ENCODE assay signal across 18 cellular contexts in the genomic region with DNA sequence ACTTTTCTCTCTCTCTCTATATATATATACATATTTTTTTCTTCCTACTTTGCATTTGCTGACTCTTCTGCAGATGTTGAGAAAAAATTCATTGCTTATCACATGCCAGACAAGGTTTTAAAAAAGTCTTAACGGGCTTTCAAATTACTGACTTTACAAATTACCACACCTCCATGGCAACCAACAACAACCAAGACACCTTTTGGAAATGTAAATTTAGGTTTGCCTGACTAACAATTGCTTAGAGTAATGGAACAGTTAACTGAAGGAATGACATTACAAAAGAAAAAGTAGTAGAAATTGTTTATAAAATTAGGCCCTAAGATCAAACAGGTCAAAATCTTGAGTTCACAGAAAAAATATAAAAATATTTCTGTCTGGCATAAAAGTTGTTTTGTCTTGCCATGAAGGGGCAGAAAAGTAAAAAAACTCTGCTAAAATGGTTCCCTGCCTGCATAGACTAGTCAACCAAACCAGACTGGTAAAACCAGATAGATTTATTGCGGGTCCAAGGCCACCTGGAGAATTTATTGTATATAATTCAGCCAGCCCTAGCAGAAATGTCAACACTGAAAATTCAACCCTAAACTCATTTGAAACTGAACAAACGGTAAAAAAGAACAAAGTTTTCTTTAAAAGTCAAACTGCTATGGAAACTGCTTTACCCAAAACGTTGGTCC.
DNase-seq lines count a peak whose midpoint lies in the region; ATAC-seq, FAIRE-seq and TF ChIP-seq lines count a peak whose summit lies in the region.
"Had no signal": no experiment of that assay in that cellular context is flagged by ENCODE, and none has a peak within 500 bp of the region (broad histone marks: within the 10 kb centered on the region; RNA-seq: fewer than 3 reads in every experiment).

No MANE protein-coding gene starts in this region.

- H3K56ac ChIP-seq in H1 (replicated peaks; ENCODE audit: insufficient read length, low read depth, low read length), result no peak overlapping the region

- 0 out of 2 replicates have a peak overlapping the region, but pooled peaks have one; percentile 28 for H3K9ac ChIP-seq in HUES48 (ENCODE audit: low read depth, low read length)
- 0 out of 7 replicates have a peak overlapping the region, but pooled peaks of 1 of the 4 experiments have one; percentile 17 for H3K9ac ChIP-seq in H1 (replicated peaks in 1 of 4; ENCODE audit: extremely low read depth in 1 of 4, low read depth in 3 of 4, low read length in 3 of 4)

- no peak overlapping the region for H4K91ac ChIP-seq in H1 (replicated peaks; ENCODE audit: insufficient read length, low read length)

- no peaks in the 10 kb centered on the region for H3K9me3 Mint-ChIP-seq in natural killer cell
- H3K9me3 Mint-ChIP-seq: CD4-positive, alpha-beta T cell had no signal

- no peak overlapping the region for H2BK12ac ChIP-seq in H1 (ENCODE audit: low read depth, low read length)

- H2BK120ac ChIP-seq in H1 (replicated peaks; ENCODE audit: low read depth, low read length), result peak overlapping the region; percentile 80

- H3K4me3 ChIP-seq in HUES48 (ENCODE audit: low read depth, low read length), result peak overlapping the region; percentile 24
- peak overlapping the region in 1 of 4 experiments; percentile 26; a peak in 1 of 8 replicates for H3K4me3 ChIP-seq in H1 (ENCODE audit: extremely low read depth in 1 of 4, insufficient read depth in 2 of 4, low read depth in 3 of 4, low read length in 4 of 4)
- H3K4me3 ChIP-seq: Peyer's patch had no signal

- H2BK15ac ChIP-seq in H1 (ENCODE audit: low read length), result no peak overlapping the region

- H3K23ac ChIP-seq in H1 (ENCODE audit: insufficient read length), result no peak overlapping the region

- H3K14ac ChIP-seq in H1 (ENCODE audit: insufficient read length), result no peak overlapping the region

- H2BK5ac ChIP-seq in H1 (ENCODE audit: low read depth, low read length), result peak overlapping the region; percentile 62; the same call in 1 of the 2 replicates

- H3K9me3 ChIP-seq in HUES48 (ENCODE audit: control insufficient read depth, insufficient read depth, low read length) (no peaks in the 10 kb centered on the region; the same call in 1 of the 2 replicates), H1 (ENCODE audit: insufficient read depth in 2 of 2, low read depth in 1 of 2, low read length in 1 of 2) (peaks cover 0 to 5% of the 10 kb centered on the region in 2 experiments; a peak in 1 of 4 replicates)
- H3K9me3 ChIP-seq: Peyer's patch had no signal

- H3K79me1 ChIP-seq in H1 (ENCODE audit: low read depth, low read length), result no peaks in the 10 kb centered on the region

- no peak overlapping the region for H2AK5ac ChIP-seq in H1 (ENCODE audit: low read depth, low read length)

- CTCF ChIA-PET in H1 (lab: Charles Lee; ENCODE audit: partially characterized antibody), result interaction anchor here (1.5 kb wide), 1 partner anchor 184 kb away, joined by 3 read pairs; no protein-coding TSS in a partner anchor

- no peak overlapping the region for H3K4me3 Mint-ChIP-seq in natural killer cell
- H3K4me3 Mint-ChIP-seq: B cell; CD4-positive, alpha-beta T cell had no signal

- TF ChIP-seq RAD21 in H1 (IDR thresholded peaks at IDR 0.05 in 1 of 2, conservative IDR thresholded peaks at IDR 0.05 in 1 of 2; ENCODE audit: low read depth in 2 of 2, low read length in 2 of 2), result no peak

- ATAC-seq in left colon, result peak; percentile 94
- ATAC-seq in natural killer cell, result no peak

- intact Hi-C loops in left colon (cut with DNase I, micrococcal nuclease), result no loop called here
- intact Hi-C loops in natural killer cell (cut with micrococcal nuclease), result no loop called here

- WGBS in H1 (ENCODE audit: extremely low coverage in 1 of 2, insufficient coverage in 1 of 2, insufficient read length in 1 of 2, insufficient replicate concordance in 2 of 2, low coverage in 1 of 2, low lambda C conversion rate in 2 of 2, missing lambda C conversion rate in 1 of 2), 2 experiments, result 11% methylated on average over 4 of the region's 4 CpGs; no CpG with 5 or more reads in 1 of the 2 experiments

- H3K4me2 ChIP-seq in H1 (ENCODE audit: insufficient read depth in 1 of 2, low read depth in 2 of 2, low read length in 2 of 2), result peak overlapping the region; percentile 1 to 41; a peak in 2 of 4 replicates

- H3K36me3 Mint-ChIP-seq in natural killer cell, result no peaks in the 10 kb centered on the region

- POLR2A ChIA-PET in H1 (lab: Charles Lee; ENCODE audit: partially characterized antibody), result no interaction called here

- H4K8ac ChIP-seq in H1 (ENCODE audit: extremely low read depth, insufficient read depth, low read length), result no peak overlapping the region

- peaks cover 0 to 6% of the 10 kb centered on the region in 2 donors for H3K4me1 Mint-ChIP-seq in natural killer cell
- H3K4me1 Mint-ChIP-seq: B cell had no signal

- H3K27me3 Mint-ChIP-seq in natural killer cell (ENCODE audit: low read depth in 2 of 2), result peaks cover 8 to 53% of the 10 kb centered on the region in 2 donors

- peak overlapping the region; percentile 96 for H3K27ac ChIP-seq in HUES48 (ENCODE audit: low read depth, low read length)
- H3K27ac ChIP-seq in H1 (ENCODE audit: low read depth, low read length), result peak overlapping the region; percentile 67
- H3K27ac ChIP-seq: HL-60, Peyer's patch had no signal

- no peak overlapping the region for H2BK20ac ChIP-seq in H1 (ENCODE audit: low read length)

- DNase-seq in H1 (ENCODE audit: low read depth in 1 of 2, low spot score in 2 of 2) (no peak), left colon (no peak), natural killer cell (no peak), SW480 (ENCODE audit: low spot score) (no peak), LoVo (ENCODE audit: low spot score) (no peak)
- no peak for DNase-seq in activated CD4-positive, alpha-beta T cell treated with anti-CD3 and anti-CD28 coated beads for 1 hour
- DNase-seq: CD4-positive, alpha-beta T cell; HCEC 1CT; KG1; MM.1S; NCI-H187 treated with DMSO at 0.1 percent for 48 hours; NCI-H2171 treated with DMSO at 0.1 percent for 48 hours; NCI-H774; Peyer's patch; SHP77 had no signal

- no peaks in the 10 kb centered on the region for H3K23me2 ChIP-seq in H1 (ENCODE audit: low read depth, low read length)

- no peak for TF ChIP-seq POLR2A in H1 (IDR thresholded peaks at IDR 0.05; ENCODE audit: control extremely low read depth in 1 of 2, low read depth in 2 of 2, low read length in 2 of 2)

- peak; percentile 65 for FAIRE-seq in H1 (lab: Jason Lieb, UNC)

- no peaks in the 10 kb centered on the region for H3K36me3 ChIP-seq in HUES48 (ENCODE audit: control insufficient read depth, insufficient read depth, low read length)
- H3K36me3 ChIP-seq in H1 (ENCODE audit: control insufficient read depth in 2 of 4, insufficient read depth in 4 of 4, low read length in 3 of 4), result no peaks in the 10 kb centered on the region
- H3K36me3 ChIP-seq: Peyer's patch had no signal

- H3K79me2 ChIP-seq in H1 (ENCODE audit: control insufficient read depth in 1 of 2, insufficient read depth in 2 of 2, low read length in 2 of 2), result no peaks in the 10 kb centered on the region

- no peaks in the 10 kb centered on the region for H3K27me3 ChIP-seq in HUES48 (ENCODE audit: control insufficient read depth, insufficient read depth, low read length)
- no peaks in the 10 kb centered on the region for H3K27me3 ChIP-seq in H1 (replicated peaks in 1 of 4; ENCODE audit: control insufficient read depth in 3 of 4, extremely low read depth in 1 of 4, insufficient read depth in 3 of 4, low read length in 3 of 4)
- H3K27me3 ChIP-seq: Peyer's patch had no signal

- H3K4me1 ChIP-seq in HUES48 (ENCODE audit: control insufficient read depth, insufficient read depth, low read length) (peaks cover 29% of the 10 kb centered on the region), H1 (replicated peaks in 1 of 4; ENCODE audit: control insufficient read depth in 3 of 4, insufficient read depth in 4 of 4, low read length in 3 of 4) (peaks cover 2 to 8% (median 5%) of the 10 kb centered on the region in 4 experiments; a peak in 4 of 7 replicates)
- H3K4me1 ChIP-seq: Peyer's patch had no signal

- no peaks in the 10 kb centered on the region for H4K20me1 ChIP-seq in H1 (replicated peaks in 1 of 2; ENCODE audit: control insufficient read depth in 1 of 2, insufficient read depth in 2 of 2, low read length in 2 of 2)

- H3K4ac ChIP-seq in H1 (replicated peaks; ENCODE audit: insufficient read length, low read depth, low read length), result no peak overlapping the region

- TF ChIP-seq EP300 in H1 (IDR thresholded peaks at IDR 0.05; ENCODE audit: borderline replicate concordance in 1 of 2, low read depth in 2 of 2, low read length in 2 of 2), result peak in 1 of 2 experiments; percentile 79; a peak in 2 of 3 replicates

- H3K18ac ChIP-seq in H1 (ENCODE audit: extremely low read depth, low read length), result no peak overlapping the region

- H3K27ac Mint-ChIP-seq in natural killer cell, result no peak overlapping the region
- H3K27ac Mint-ChIP-seq: B cell; CD4-positive, alpha-beta T cell had no signal

- TF ChIP-seq CTCF in H1 (IDR thresholded peaks at IDR 0.05; ENCODE audit: control extremely low read depth in 1 of 3, insufficient read depth in 1 of 3, low read depth in 1 of 3, low read length in 3 of 3) (no peak), natural killer cell (IDR thresholded peaks at IDR 0.05) (no peak)

- no peak overlapping the region for H2AFZ ChIP-seq in H1 (ENCODE audit: low read length)

- H4K5ac ChIP-seq in H1 (ENCODE audit: insufficient read length, low read depth, low read length), result peak overlapping the region; percentile 69

TF ChIP-seq in H1, 55 proteins besides CTCF, POLR2A, EP300 and RAD21 (continues in another document):
- TF ChIP-seq GABPA (IDR thresholded peaks at IDR 0.05; ENCODE audit: borderline replicate concordance, insufficient read depth, low read length), result no peak
- no peak for TF ChIP-seq POU5F1 (IDR thresholded peaks at IDR 0.05; ENCODE audit: low read depth, low read length)
- no peak for TF ChIP-seq GTF2F1 (IDR thresholded peaks at IDR 0.05; ENCODE audit: borderline replicate concordance, low read depth, low read length)
- TF ChIP-seq, protein P1, sequence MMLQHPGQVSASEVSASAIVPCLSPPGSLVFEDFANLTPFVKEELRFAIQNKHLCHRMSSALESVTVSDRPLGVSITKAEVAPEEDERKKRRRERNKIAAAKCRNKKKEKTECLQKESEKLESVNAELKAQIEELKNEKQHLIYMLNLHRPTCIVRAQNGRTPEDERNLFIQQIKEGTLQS (IDR thresholded peaks at IDR 0.05; ENCODE audit: insufficient read depth, low read depth, low read length), result no peak
- TF ChIP-seq ZNF274 (IDR thresholded peaks at IDR 0.05; ENCODE audit: borderline replicate concordance, extremely low read depth, low read length), result no peak
- no peak for TF ChIP-seq ASH2L (IDR thresholded peaks at IDR 0.05; ENCODE audit: low read length)
- no peak for TF ChIP-seq CHD1 (IDR thresholded peaks at IDR 0.05; ENCODE audit: low read depth, low read length)
- no peak for TF ChIP-seq POLR2AphosphoS5 (IDR thresholded peaks at IDR 0.05; ENCODE audit: low read depth, low read length)
- TF ChIP-seq SIN3A (conservative IDR thresholded peaks at IDR 0.05 in 1 of 2, IDR thresholded peaks at IDR 0.05 in 1 of 2; ENCODE audit: low read depth in 1 of 2, low read length in 2 of 2), result no peak
- no peak for TF ChIP-seq BACH1 (IDR thresholded peaks at IDR 0.05; ENCODE audit: low read length)
- 0 out of 2 replicates have a peak, but pooled peaks have one; percentile 26 for TF ChIP-seq SP1 (IDR thresholded peaks at IDR 0.05; ENCODE audit: low read depth, low read length)
